22 cellular contexts compared by ENCODE assay signal in the genomic region with DNA sequence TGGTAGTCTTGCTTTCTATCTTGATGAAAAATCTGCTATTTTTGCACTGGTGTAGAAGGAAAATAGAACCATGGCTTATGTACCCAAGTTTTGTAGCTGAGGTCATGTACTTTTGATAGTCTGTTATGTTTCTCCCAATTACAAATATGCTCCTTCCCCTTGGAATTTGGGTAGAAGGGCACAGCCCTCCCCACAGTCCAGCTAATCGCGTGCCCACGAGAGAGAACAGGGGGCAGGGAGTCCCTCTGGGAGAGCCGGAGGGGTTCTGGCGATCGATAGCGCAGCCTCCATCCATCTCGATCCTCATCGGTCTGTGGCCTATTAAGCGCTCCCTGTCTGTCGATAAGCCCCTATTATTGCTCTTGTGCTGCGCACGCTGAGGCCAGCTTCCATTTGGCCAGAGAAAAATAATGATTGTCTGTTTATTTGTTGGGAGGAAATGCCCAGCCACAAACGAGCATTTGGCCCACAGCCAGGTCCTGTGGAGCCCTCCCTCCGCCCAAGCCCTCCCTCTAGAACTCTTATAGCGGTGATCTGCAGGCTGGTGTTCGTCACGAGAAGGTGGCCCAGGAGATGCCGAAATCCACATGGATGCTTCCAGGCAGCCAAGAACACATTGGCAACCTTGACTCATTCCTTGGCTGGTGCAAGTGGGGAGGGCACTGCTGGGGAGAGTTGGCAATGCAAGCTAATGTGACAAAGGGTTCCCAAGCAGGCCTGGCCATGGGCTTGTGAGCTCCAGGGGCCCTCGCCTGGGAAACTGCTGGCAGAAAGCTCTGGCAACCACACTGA.
DNase-seq lines count a peak whose midpoint lies in the region; ATAC-seq and TF ChIP-seq lines count a peak whose summit lies in the region.
"Had no signal": no experiment of that assay in that cellular context is flagged by ENCODE, and none has a peak within 500 bp of the region (broad histone marks: within the 10 kb centered on the region; RNA-seq: fewer than 3 reads in every experiment).

No MANE protein-coding gene starts in this region.

- DNase-seq in H4 (ENCODE audit: low spot score) (peak; percentile 44), globus pallidus (ENCODE audit: low spot score) (peak; percentile 78), putamen (ENCODE audit: low spot score) (peak; percentile 80), NCI-H774 (lab: John Stamatoyannopoulos, UW) (no peak), GDM1 (lab: John Stamatoyannopoulos, UW) (no peak), natural killer cell (no peak)
- no peak for DNase-seq in stimulated activated naive CD4-positive, alpha-beta T cell (lab: John Stamatoyannopoulos, UW)
- DNase-seq: activated CD4-positive, alpha-beta T cell treated with anti-CD3 and anti-CD28 coated beads for 4 hours; activated effector memory CD4-positive, alpha-beta T cell treated with Interleukin-2 at 50 U/mL for 16 hours; adrenal gland; CD8-positive, alpha-beta memory T cell; foreskin fibroblast; HFFc6; KG1; kidney; NCI-H1092 treated with DMSO at 0.1 percent for 48 hours; NCI-H2081; NCI-H526 treated with DMSO at 0.1 percent for 48 hours; SHP77; stimulated activated CD4-positive, alpha-beta T cell treated with anti-CD3 and anti-CD28 coated beads, Interleukin-4, amount 100 ng/mL, for 24 hours had no signal

- intact Hi-C loops in natural killer cell (cut with micrococcal nuclease), result no loop called here

- H3K9me3 Mint-ChIP-seq in natural killer cell, result no peaks in the 10 kb centered on the region
- H3K9me3 Mint-ChIP-seq: CD8-positive, alpha-beta memory T cell; HFFc6; memory B cell had no signal

- no peaks in the 10 kb centered on the region for H3K4me1 Mint-ChIP-seq in natural killer cell
- H3K4me1 Mint-ChIP-seq: CD8-positive, alpha-beta memory T cell had no signal

- ATAC-seq in natural killer cell, result no peak

- no peaks in the 10 kb centered on the region for H3K36me3 Mint-ChIP-seq in natural killer cell
- H3K36me3 Mint-ChIP-seq: CD8-positive, alpha-beta memory T cell; memory B cell had no signal

- no peak overlapping the region for H3K4me3 Mint-ChIP-seq in natural killer cell
- H3K4me3 Mint-ChIP-seq: CD8-positive, alpha-beta memory T cell; HFFc6; memory B cell had no signal

- no peak overlapping the region for H3K27ac Mint-ChIP-seq in natural killer cell
- H3K27ac Mint-ChIP-seq: HFFc6, memory B cell had no signal

- no peak for TF ChIP-seq CTCF in natural killer cell (IDR thresholded peaks at IDR 0.05)

- no peaks in the 10 kb centered on the region for H3K27me3 Mint-ChIP-seq in natural killer cell (ENCODE audit: low read depth in 2 of 2)

- H3K27ac ChIP-seq in angular gyrus (ENCODE audit: low read depth, low read length), result peak overlapping the region; percentile 8
- H3K27ac ChIP-seq: adrenal gland had no signal

Comparison
In these comparisons a context has a peak if more than half of its experiments do, and no peak if none do; other contexts are left out.
1. DNase-seq: peak in H4 (single experiment), globus pallidus (single experiment) and putamen (single experiment); none in stimulated activated naive CD4-positive, alpha-beta T cell (0 of 6), NCI-H774 (single experiment), GDM1 (single experiment) and natural killer cell (single experiment).